Comparison of ENCODE assay signal across 8 cellular contexts in genomic region chr7:43585521-43585920, GRCh38. TPM values are rescaled to one million over a fixed set of nuclear protein-coding genes. Genes with fewer than 3 reads are reported as not detected.
DNase-seq lines count a peak whose midpoint lies in the region; ATAC-seq and TF ChIP-seq lines count a peak whose summit lies in the region.

No MANE protein-coding gene starts in this region.

- H3K27ac Mint-ChIP-seq in central memory CD8-positive, alpha-beta T cell (ENCODE audit: low read depth): peak overlapping the region; percentile 97

- H3K27me3 Mint-ChIP-seq in central memory CD8-positive, alpha-beta T cell: peaks cover 9% of the 10 kb centered on the region

- peaks cover 64% of the 10 kb centered on the region for H3K4me1 Mint-ChIP-seq in central memory CD8-positive, alpha-beta T cell

- H3K4me3 Mint-ChIP-seq in central memory CD8-positive, alpha-beta T cell: peak overlapping the region; percentile 92

- ATAC-seq in central memory CD8-positive, alpha-beta T cell (replicated peaks; ENCODE audit: extremely low read depth, poor library complexity, severe bottlenecking): no peak
- ATAC-seq in HG02840 (IDR thresholded peaks at IDR 0.05; ENCODE audit: low FRiP score, unreplicated experiment): no peak
- ATAC-seq in omental fat pad (ENCODE audit: low FRiP score): no peak

- H3K36me3 Mint-ChIP-seq in central memory CD8-positive, alpha-beta T cell (ENCODE audit: insufficient read depth): peaks cover 62% of the 10 kb centered on the region

- DNase-seq in GF-D8 (lab: John Stamatoyannopoulos, UW): peak; percentile 89
- DNase-seq in NOMO-1 treated with dmso at 0.1 percent for 144 hours (lab: John Stamatoyannopoulos, UW; ENCODE audit: unreplicated experiment): peak; percentile 57
- DNase-seq in central memory CD8-positive, alpha-beta T cell (ENCODE audit: low spot score in 2 of 2): no peak
- DNase-seq in renal cortical epithelial cell (ENCODE audit: low read depth): peak; percentile 70
- no peak for DNase-seq in omental fat pad (ENCODE audit: low spot score)
- DNase-seq in NCI-H2081 treated with DMSO at 0.1 percent for 48 hours (lab: John Stamatoyannopoulos, UW): no peak
- DNase-seq in NCI-H2227 treated with DMSO at 0.1 percent for 48 hours (lab: John Stamatoyannopoulos, UW): no peak

- H3K9me3 Mint-ChIP-seq in central memory CD8-positive, alpha-beta T cell: no peaks in the 10 kb centered on the region

- no peak for TF ChIP-seq CTCF in omental fat pad (IDR thresholded peaks at IDR 0.05)

RNA-seq across cellular contexts. Expression of gene STK17A, which starts 2.6 kb away (rescaled TPM):
- 97.4 and 111 TPM in 2 replicates for total RNA-seq in renal cortical epithelial cell
- 10 to 100 TPM; 12.9 to 60.2 (median 15.7) TPM for total RNA-seq in omental fat pad

Comparison
In these comparisons a context has a peak if more than half of its experiments do, and no peak if none do; other contexts are left out.
1. DNase-seq: peak in GF-D8 (single experiment), NOMO-1 treated with dmso at 0.1 percent for 144 hours (single experiment) and renal cortical epithelial cell (single experiment); none in central memory CD8-positive, alpha-beta T cell (0 of 2), omental fat pad (single experiment), NCI-H2081 treated with DMSO at 0.1 percent for 48 hours (single experiment) and NCI-H2227 treated with DMSO at 0.1 percent for 48 hours (single experiment).